1 cellular context compared by ENCODE assay signal in genomic region chr10:87878664-87879459, GRCh38.
TF ChIP-seq lines count a peak whose summit lies in the region.

No MANE protein-coding gene starts in this region.

TF ChIP-seq in K562, 482 proteins besides CTCF, POLR2A, EP300 and RAD21 (continued from another document and continues in another):
- no peak for TF ChIP-seq TSHZ1 (CRISPR knock-in tag; IDR thresholded peaks at IDR 0.05)
- TF ChIP-seq L3MBTL2 (IDR thresholded peaks at IDR 0.05), result 0 out of 2 replicates have a peak, but pooled peaks have one; percentile 18
- TF ChIP-seq ZNF668 (CRISPR knock-in tag; IDR thresholded peaks at IDR 0.05), result no peak
- TF ChIP-seq SMARCC2 (IDR thresholded peaks at IDR 0.05; ENCODE audit: low read depth), result peak; percentile 57
- no peak for TF ChIP-seq SIN3B (IDR thresholded peaks at IDR 0.05; ENCODE audit: low read depth)
- TF ChIP-seq CEBPB (tag; IDR thresholded peaks at IDR 0.05), result peak; percentile 77
- TF ChIP-seq GABPB2 (CRISPR knock-in tag; conservative IDR thresholded peaks at IDR 0.05), result no peak
- TF ChIP-seq CC2D1A (IDR thresholded peaks at IDR 0.05), result peak; percentile 88
- no peak for TF ChIP-seq ZNF354B (CRISPR knock-in tag; IDR thresholded peaks at IDR 0.05)
- TF ChIP-seq, protein P1, sequence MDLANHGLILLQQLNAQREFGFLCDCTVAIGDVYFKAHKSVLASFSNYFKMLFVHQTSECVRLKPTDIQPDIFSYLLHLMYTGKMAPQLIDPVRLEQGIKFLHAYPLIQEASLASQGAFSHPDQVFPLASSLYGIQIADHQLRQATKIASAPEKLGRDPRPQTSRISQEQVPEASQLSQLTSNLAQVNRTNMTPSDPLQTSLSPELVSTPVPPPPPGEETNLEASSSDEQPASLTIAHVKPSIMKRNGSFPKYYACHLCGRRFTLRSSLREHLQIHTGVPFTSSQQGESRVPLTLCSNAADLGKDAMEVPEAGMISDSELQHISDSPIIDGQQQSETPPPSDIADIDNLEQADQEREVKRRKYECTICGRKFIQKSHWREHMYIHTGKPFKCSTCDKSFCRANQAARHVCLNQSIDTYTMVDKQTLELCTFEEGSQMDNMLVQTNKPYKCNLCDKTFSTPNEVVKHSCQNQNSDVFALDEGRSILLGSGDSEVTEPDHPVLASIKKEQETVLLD (IDR thresholded peaks at IDR 0.05), result no peak
- no peak for TF ChIP-seq RBM39 (optimal IDR thresholded peaks at IDR 0.05; ENCODE audit: low read depth, low read length)
- TF ChIP-seq TRIM24 (IDR thresholded peaks at IDR 0.05), result peak; percentile 88 to 91
- TF ChIP-seq ZFP1 (CRISPR knock-in tag; IDR thresholded peaks at IDR 0.05), result no peak
- TF ChIP-seq, protein P2, sequence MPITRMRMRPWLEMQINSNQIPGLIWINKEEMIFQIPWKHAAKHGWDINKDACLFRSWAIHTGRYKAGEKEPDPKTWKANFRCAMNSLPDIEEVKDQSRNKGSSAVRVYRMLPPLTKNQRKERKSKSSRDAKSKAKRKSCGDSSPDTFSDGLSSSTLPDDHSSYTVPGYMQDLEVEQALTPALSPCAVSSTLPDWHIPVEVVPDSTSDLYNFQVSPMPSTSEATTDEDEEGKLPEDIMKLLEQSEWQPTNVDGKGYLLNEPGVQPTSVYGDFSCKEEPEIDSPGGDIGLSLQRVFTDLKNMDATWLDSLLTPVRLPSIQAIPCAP (CRISPR knock-in tag; IDR thresholded peaks at IDR 0.05; ENCODE audit: borderline replicate concordance), result no peak
- TF ChIP-seq CREBBP (IDR thresholded peaks at IDR 0.05; ENCODE audit: low read depth, low read length), result no peak
- TF ChIP-seq, protein P3, sequence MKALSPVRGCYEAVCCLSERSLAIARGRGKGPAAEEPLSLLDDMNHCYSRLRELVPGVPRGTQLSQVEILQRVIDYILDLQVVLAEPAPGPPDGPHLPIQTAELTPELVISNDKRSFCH (CRISPR knock-in tag; IDR thresholded peaks at IDR 0.05), result no peak
- TF ChIP-seq, protein P3 (tag; IDR thresholded peaks at IDR 0.05), result no peak
- no peak for TF ChIP-seq ZKSCAN3 (CRISPR knock-in tag; IDR thresholded peaks at IDR 0.05)
- TF ChIP-seq CBX2 (IDR thresholded peaks at IDR 0.05; ENCODE audit: insufficient read depth, low read length, poor library complexity, severe bottlenecking), result no peak
- TF ChIP-seq ZSCAN29 (IDR thresholded peaks at IDR 0.05), result no peak
- no peak for TF ChIP-seq RBM22 (IDR thresholded peaks at IDR 0.05; ENCODE audit: low read depth, low read length, poor library complexity, severe bottlenecking)
- no peak for TF ChIP-seq ZNF785 (CRISPR knock-in tag; IDR thresholded peaks at IDR 0.05)
- no peak for TF ChIP-seq FOSL1 (tag; conservative IDR thresholded peaks at IDR 0.05)
- no peak for TF ChIP-seq SREBF1 (IDR thresholded peaks at IDR 0.05; ENCODE audit: borderline replicate concordance, low read depth, low read length)
- peak in 1 of 2 experiments; percentile 28; a peak in 1 of 4 replicates for TF ChIP-seq BCLAF1 (IDR thresholded peaks at IDR 0.05; ENCODE audit: borderline replicate concordance in 1 of 2, control insufficient read depth in 1 of 2, low read depth in 2 of 2, low read length in 1 of 2)
- TF ChIP-seq, protein P4, sequence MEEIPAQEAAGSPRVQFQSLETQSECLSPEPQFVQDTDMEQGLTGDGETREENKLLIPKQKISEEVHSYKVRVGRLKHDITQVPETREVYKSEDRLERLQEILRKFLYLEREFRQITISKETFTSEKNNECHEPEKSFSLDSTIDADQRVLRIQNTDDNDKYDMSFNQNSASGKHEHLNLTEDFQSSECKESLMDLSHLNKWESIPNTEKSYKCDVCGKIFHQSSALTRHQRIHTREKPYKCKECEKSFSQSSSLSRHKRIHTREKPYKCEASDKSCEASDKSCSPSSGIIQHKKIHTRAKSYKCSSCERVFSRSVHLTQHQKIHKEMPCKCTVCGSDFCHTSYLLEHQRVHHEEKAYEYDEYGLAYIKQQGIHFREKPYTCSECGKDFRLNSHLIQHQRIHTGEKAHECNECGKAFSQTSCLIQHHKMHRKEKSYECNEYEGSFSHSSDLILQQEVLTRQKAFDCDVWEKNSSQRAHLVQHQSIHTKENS (CRISPR knock-in tag; IDR thresholded peaks at IDR 0.05), result no peak
- no peak for TF ChIP-seq ZNF232 (CRISPR knock-in tag; IDR thresholded peaks at IDR 0.05)
- no peak for TF ChIP-seq SNAPC5 (CRISPR knock-in tag; IDR thresholded peaks at IDR 0.05)
- no peak for TF ChIP-seq BRCA1 (IDR thresholded peaks at IDR 0.05)
- TF ChIP-seq BRCA1 (CRISPR knock-in tag; IDR thresholded peaks at IDR 0.05), result no peak
- no peak for TF ChIP-seq SRSF9 (IDR thresholded peaks at IDR 0.05; ENCODE audit: borderline replicate concordance, low read depth, low read length)
- TF ChIP-seq ZBTB8A (IDR thresholded peaks at IDR 0.05; ENCODE audit: partially characterized antibody), result no peak
- no peak for TF ChIP-seq ZNF277 (CRISPR knock-in tag; IDR thresholded peaks at IDR 0.05; ENCODE audit: borderline replicate concordance)
- TF ChIP-seq RBBP5 (IDR thresholded peaks at IDR 0.05; ENCODE audit: borderline replicate concordance, insufficient read depth, low read length, poor library complexity, severe bottlenecking), result no peak
- TF ChIP-seq NCOR1 (IDR thresholded peaks at IDR 0.05), result peak; percentile 83
- TF ChIP-seq, protein P5, sequence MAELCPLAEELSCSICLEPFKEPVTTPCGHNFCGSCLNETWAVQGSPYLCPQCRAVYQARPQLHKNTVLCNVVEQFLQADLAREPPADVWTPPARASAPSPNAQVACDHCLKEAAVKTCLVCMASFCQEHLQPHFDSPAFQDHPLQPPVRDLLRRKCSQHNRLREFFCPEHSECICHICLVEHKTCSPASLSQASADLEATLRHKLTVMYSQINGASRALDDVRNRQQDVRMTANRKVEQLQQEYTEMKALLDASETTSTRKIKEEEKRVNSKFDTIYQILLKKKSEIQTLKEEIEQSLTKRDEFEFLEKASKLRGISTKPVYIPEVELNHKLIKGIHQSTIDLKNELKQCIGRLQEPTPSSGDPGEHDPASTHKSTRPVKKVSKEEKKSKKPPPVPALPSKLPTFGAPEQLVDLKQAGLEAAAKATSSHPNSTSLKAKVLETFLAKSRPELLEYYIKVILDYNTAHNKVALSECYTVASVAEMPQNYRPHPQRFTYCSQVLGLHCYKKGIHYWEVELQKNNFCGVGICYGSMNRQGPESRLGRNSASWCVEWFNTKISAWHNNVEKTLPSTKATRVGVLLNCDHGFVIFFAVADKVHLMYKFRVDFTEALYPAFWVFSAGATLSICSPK (IDR thresholded peaks at IDR 0.05; ENCODE audit: borderline replicate concordance), result no peak
- TF ChIP-seq ZNF589 (CRISPR knock-in tag; IDR thresholded peaks at IDR 0.05; ENCODE audit: low read depth), result 0 out of 2 replicates have a peak, but pooled peaks have one; percentile 57
- TF ChIP-seq, protein P6, sequence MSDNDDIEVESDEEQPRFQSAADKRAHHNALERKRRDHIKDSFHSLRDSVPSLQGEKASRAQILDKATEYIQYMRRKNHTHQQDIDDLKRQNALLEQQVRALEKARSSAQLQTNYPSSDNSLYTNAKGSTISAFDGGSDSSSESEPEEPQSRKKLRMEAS (CRISPR knock-in tag; IDR thresholded peaks at IDR 0.05), result no peak
- peak; percentile 95 for TF ChIP-seq C11orf30 (IDR thresholded peaks at IDR 0.05; ENCODE audit: low read depth)
- no peak for TF ChIP-seq POLR2B (IDR thresholded peaks at IDR 0.05; ENCODE audit: low read depth, partially characterized antibody)
- TF ChIP-seq TOE1 (IDR thresholded peaks at IDR 0.05; ENCODE audit: borderline replicate concordance), result no peak
- no peak for TF ChIP-seq TOE1 (CRISPR knock-in tag; IDR thresholded peaks at IDR 0.05; ENCODE audit: borderline replicate concordance, low read depth)
- TF ChIP-seq GTF3C2 (IDR thresholded peaks at IDR 0.05; ENCODE audit: borderline replicate concordance, extremely low read depth, insufficient read length), result no peak
- TF ChIP-seq NBN (IDR thresholded peaks at IDR 0.05; ENCODE audit: low read depth), result peak; percentile 84
- no peak for TF ChIP-seq SMAD2 (IDR thresholded peaks at IDR 0.05; ENCODE audit: low read depth, low read length)
- TF ChIP-seq CGGBP1 (CRISPR knock-in tag; IDR thresholded peaks at IDR 0.05), result no peak
- TF ChIP-seq SNRNP70 (optimal IDR thresholded peaks at IDR 0.05; ENCODE audit: low read depth, low read length), result no peak
- no peak for TF ChIP-seq POLR3G (IDR thresholded peaks at IDR 0.05; ENCODE audit: extremely low read depth, insufficient read length, insufficient replicate concordance)
- TF ChIP-seq MAFK (IDR thresholded peaks at IDR 0.05; ENCODE audit: low read length), result peak; percentile 86
